In genomic region chr10:69963178-69963834, GRCh38 we compare ENCODE assay signal across 19 cellular contexts.
DNase-seq lines count a peak whose midpoint lies in the region; ATAC-seq, FAIRE-seq and TF ChIP-seq lines count a peak whose summit lies in the region.
"Had no signal": no experiment of that assay in that cellular context is flagged by ENCODE, and none has a peak within 500 bp of the region (broad histone marks: within the 10 kb centered on the region; RNA-seq: fewer than 3 reads in every experiment).

No MANE protein-coding gene starts in this region.

- peak; percentile 9 for DNase-seq in GM10248 (ENCODE audit: extremely low spot score)
- DNase-seq in activated CD8-positive, alpha-beta memory T cell treated with anti-CD3 and anti-CD28 coated beads, Interleukin-2, amount 10 ng/mL, durations not matched to agents 7 days and 5 days = peak; percentile 26
- DNase-seq in mucosa of gallbladder (ENCODE audit: low spot score) = peak; percentile 8
- DNase-seq in D721Med (ENCODE audit: insufficient read length, low spot score) = no peak
- DNase-seq in NCI-H748 treated with DMSO at 0.1 percent for 48 hours (lab: John Stamatoyannopoulos, UW) = no peak
- DNase-seq: DND-41, GDM1, HFFc6, KG1, NCI-H1048, NCI-H1694, NCI-H2107, NCI-H345, NCI-H526, SIG-M5 had no signal

- peaks cover 50% of the 10 kb centered on the region for H3K4me1 ChIP-seq in BLaER1

- H4K20me1 ChIP-seq in BLaER1 = no peaks in the 10 kb centered on the region

- H3K4me3 Mint-ChIP-seq in activated CD8-positive, alpha-beta memory T cell treated with anti-CD3 and anti-CD28 coated beads, Interleukin-2, amount 10 ng/mL, durations not matched to agents 7 days and 5 days = no peak overlapping the region
- H3K4me3 Mint-ChIP-seq: HFFc6 had no signal

- POLR2A ChIA-PET in GM10248 (lab: Yijun Ruan, JAX) = no interaction called here

- H3K4me3 ChIP-seq in BLaER1 = peak overlapping the region; percentile 6; the same call in 1 of the 2 replicates

- no peak for ATAC-seq in activated CD8-positive, alpha-beta memory T cell treated with anti-CD3 and anti-CD28 coated beads, Interleukin-2, amount 10 ng/mL, durations not matched to agents 7 days and 5 days
- ATAC-seq in GM19328 (IDR thresholded peaks at IDR 0.05; ENCODE audit: unreplicated experiment) = no peak
- no peak for ATAC-seq in HG02970 (IDR thresholded peaks at IDR 0.05; ENCODE audit: low FRiP score, unreplicated experiment)
- ATAC-seq: HepG2 had no signal

- H3K27ac Mint-ChIP-seq in activated CD8-positive, alpha-beta memory T cell treated with anti-CD3 and anti-CD28 coated beads, Interleukin-2, amount 10 ng/mL, durations not matched to agents 7 days and 5 days = no peak overlapping the region
- H3K27ac Mint-ChIP-seq: HFFc6 had no signal

- H3K36me3 ChIP-seq in BLaER1 = no peaks in the 10 kb centered on the region

- no peaks in the 10 kb centered on the region for H3K36me3 Mint-ChIP-seq in activated CD8-positive, alpha-beta memory T cell treated with anti-CD3 and anti-CD28 coated beads, Interleukin-2, amount 10 ng/mL, durations not matched to agents 7 days and 5 days

- H3K9ac ChIP-seq in BLaER1 = 0 out of 2 replicates have a peak overlapping the region, but pooled peaks have one; percentile 23

- FAIRE-seq in D721Med (lab: Jason Lieb, UNC) = no peak
- FAIRE-seq: HepG2 had no signal

- no peaks in the 10 kb centered on the region for H3K4me1 Mint-ChIP-seq in activated CD8-positive, alpha-beta memory T cell treated with anti-CD3 and anti-CD28 coated beads, Interleukin-2, amount 10 ng/mL, durations not matched to agents 7 days and 5 days

- no peaks in the 10 kb centered on the region for H3K9me3 ChIP-seq in BLaER1

- H3K4me2 ChIP-seq in BLaER1 = peak overlapping the region; percentile 76

- no peaks in the 10 kb centered on the region for H3K27me3 ChIP-seq in BLaER1

- CTCF ChIA-PET in GM10248 (lab: Yijun Ruan, JAX) = interaction anchor here (0.5 kb wide), 1 partner anchor 1008 kb away, joined by 3 read pairs; no protein-coding TSS in a partner anchor
- CTCF ChIA-PET in activated CD8-positive, alpha-beta memory T cell treated with anti-CD3 and anti-CD28 coated beads, Interleukin-2, amount 10 ng/mL, durations not matched to agents 7 days and 5 days (lab: Charles Lee) = interaction anchor here (1.3 kb wide), 1 partner anchor 9 kb away, joined by 3 read pairs; no protein-coding TSS in a partner anchor

- H3K27me3 Mint-ChIP-seq in activated CD8-positive, alpha-beta memory T cell treated with anti-CD3 and anti-CD28 coated beads, Interleukin-2, amount 10 ng/mL, durations not matched to agents 7 days and 5 days = peaks cover 21% of the 10 kb centered on the region

- TF ChIP-seq CTCF in GM10248 (IDR thresholded peaks at IDR 0.05; ENCODE audit: control extremely low read depth, extremely low read depth, low read depth, missing control alignments) (no peak), D721Med (IDR thresholded peaks at IDR 0.05; ENCODE audit: insufficient read depth, missing control alignments) (no peak)

- H3K9me3 Mint-ChIP-seq in activated CD8-positive, alpha-beta memory T cell treated with anti-CD3 and anti-CD28 coated beads, Interleukin-2, amount 10 ng/mL, durations not matched to agents 7 days and 5 days (ENCODE audit: low read depth) = no peaks in the 10 kb centered on the region
- H3K9me3 Mint-ChIP-seq: HFFc6 had no signal

- peak overlapping the region; percentile 66 for H3K27ac ChIP-seq in BLaER1

Comparison
In these comparisons a context has a peak if more than half of its experiments do, and no peak if none do; other contexts are left out.
1. DNase-seq: peak in GM10248 (single experiment), activated CD8-positive, alpha-beta memory T cell treated with anti-CD3 and anti-CD28 coated beads, Interleukin-2, amount 10 ng/mL, durations not matched to agents 7 days and 5 days (single experiment) and mucosa of gallbladder (single experiment); none in D721Med (single experiment) and NCI-H748 treated with DMSO at 0.1 percent for 48 hours (single experiment).